21 cellular contexts compared by ENCODE assay signal in genomic region chr22:45221201-45221600, GRCh38.
"Had no signal": no experiment of that assay in that cellular context is flagged by ENCODE, and none has a peak within 500 bp of the region (broad histone marks: within the 10 kb centered on the region; RNA-seq: fewer than 3 reads in every experiment).

No MANE protein-coding gene starts in this region.

- H3K36me3 Mint-ChIP-seq: activated CD4-positive, alpha-beta memory T cell treated with anti-CD3 and anti-CD28 coated beads for 36 hours; naive thymus-derived CD4-positive, alpha-beta T cell; type B pancreatic cell had no signal

- H3K27me3 Mint-ChIP-seq: activated CD4-positive, alpha-beta memory T cell treated with anti-CD3 and anti-CD28 coated beads for 36 hours; naive thymus-derived CD4-positive, alpha-beta T cell; type B pancreatic cell had no signal

- FAIRE-seq: kidney had no signal

- H3K4me3 Mint-ChIP-seq: activated CD4-positive, alpha-beta memory T cell treated with anti-CD3 and anti-CD28 coated beads for 36 hours; activated T-cell treated with anti-CD3 and anti-CD28 coated beads, Interleukin-2, amount 50 U/mL, for 72 hours; naive thymus-derived CD4-positive, alpha-beta T cell; T-helper 1 cell treated with Interleukin-12 subunit alpha and Interleukin-12 subunit beta and Interleukin-4 antibody, amounts not matched to agents 30 μg/mL and 1 μg/mL, for 36 hours; type B pancreatic cell had no signal

- H3K27ac Mint-ChIP-seq: activated CD4-positive, alpha-beta memory T cell treated with anti-CD3 and anti-CD28 coated beads for 36 hours; activated T-cell treated with anti-CD3 and anti-CD28 coated beads, Interleukin-2, amount 50 U/mL, for 72 hours; T-helper 1 cell treated with Interleukin-12 subunit alpha and Interleukin-12 subunit beta and Interleukin-4 antibody, amounts not matched to agents 30 μg/mL and 1 μg/mL, for 36 hours; type B pancreatic cell had no signal

- DNase-seq: activated CD4-positive, alpha-beta memory T cell treated with anti-CD3 and anti-CD28 coated beads for 36 hours; activated CD4-positive, alpha-beta T cell treated with anti-CD3 and anti-CD28 coated beads for 4 hours; activated CD4-positive, CD25-positive, alpha-beta regulatory T cell; activated effector memory CD4-positive, alpha-beta T cell treated with anti-CD3 and anti-CD28 coated beads, Interleukin-2, amount 50 U/mL, for 16 hours; activated naive CD4-positive, alpha-beta T cell treated with anti-CD3 and anti-CD28 coated beads, Interleukin-2, amount 50 U/mL, for 16 hours; activated T-cell treated with anti-CD3 and anti-CD28 coated beads, Interleukin-2, amount 50 U/mL, for 72 hours; anterior cingulate cortex; body of pancreas; effector memory CD4-positive, alpha-beta T cell; foreskin melanocyte; lower lobe of right lung; naive thymus-derived CD4-positive, alpha-beta T cell; nucleus accumbens; right lobe of liver; stimulated activated CD4-positive, alpha-beta T cell treated with anti-CD3 and anti-CD28 coated beads, Interleukin-1b, Interleukin-23, amount 100 ng/mL, for 48 hours; T1000 had no signal

- ATAC-seq: activated T-cell treated with anti-CD3 and anti-CD28 coated beads, Interleukin-2, amount 50 U/mL, for 72 hours; body of pancreas; esophagus mucosa; left lobe of liver; lower lobe of right lung; naive thymus-derived CD4-positive, alpha-beta T cell; right lobe of liver had no signal

- H3K9me3 Mint-ChIP-seq: activated CD4-positive, alpha-beta memory T cell treated with anti-CD3 and anti-CD28 coated beads for 36 hours; activated T-cell treated with anti-CD3 and anti-CD28 coated beads, Interleukin-2, amount 50 U/mL, for 72 hours; naive thymus-derived CD4-positive, alpha-beta T cell; T-helper 1 cell treated with Interleukin-12 subunit alpha and Interleukin-12 subunit beta and Interleukin-4 antibody, amounts not matched to agents 30 μg/mL and 1 μg/mL, for 36 hours; type B pancreatic cell had no signal
